1 cellular context compared by ENCODE assay signal in genomic region chr17:66567234-66568170, GRCh38.
TF ChIP-seq lines count a peak whose summit lies in the region.

No MANE protein-coding gene starts in this region.

TF ChIP-seq in H1, 55 proteins besides CTCF, POLR2A, EP300 and RAD21 (continued from another document):
- TF ChIP-seq FOSL1 (IDR thresholded peaks at IDR 0.05; ENCODE audit: insufficient read depth, low read depth, low read length) (no peak), TEAD4 (IDR thresholded peaks at IDR 0.05; ENCODE audit: low read depth, low read length) (peak; percentile 81), SP4 (IDR thresholded peaks at IDR 0.05; ENCODE audit: low read length) (no peak), TAF1 (IDR thresholded peaks at IDR 0.05; ENCODE audit: low read depth, low read length) (no peak), CBX8 (IDR thresholded peaks at IDR 0.05; ENCODE audit: borderline replicate concordance, low read depth, low read length) (no peak)
